Comparison of ENCODE assay signal across 24 cellular contexts in genomic region chr4:4423706-4424498, GRCh38. TPM values are rescaled to one million over a fixed set of nuclear protein-coding genes. Genes with fewer than 3 reads are reported as not detected.
DNase-seq lines count a peak whose midpoint lies in the region; FAIRE-seq and TF ChIP-seq lines count a peak whose summit lies in the region.
"Had no signal": no experiment of that assay in that cellular context is flagged by ENCODE, and none has a peak within 500 bp of the region (broad histone marks: within the 10 kb centered on the region; RNA-seq: fewer than 3 reads in every experiment).

No MANE protein-coding gene starts in this region.

- H3K9me3 Mint-ChIP-seq in CD14-positive monocyte (no peaks in the 10 kb centered on the region), nephron progenitor cell (no peaks in the 10 kb centered on the region)
- H3K9me3 Mint-ChIP-seq: IgD-negative memory B cell; stimulated activated memory B cell treated with anti-CD40 and anti-IgM and Interleukin-4, amounts not matched to agents 10 μg/mL and 1 μg/mL and 100 μg/mL, for 72 hours had no signal

- H3K4me3 ChIP-seq in H7 (ENCODE audit: insufficient read depth, low read depth, low read length), result no peak overlapping the region
- H3K4me3 ChIP-seq in H1 (ENCODE audit: extremely low read depth in 1 of 4, insufficient read depth in 2 of 4, low read depth in 3 of 4, low read length in 4 of 4), result peak overlapping the region in 1 of 4 experiments; percentile 14; a peak in 4 of 8 replicates
- H3K4me3 ChIP-seq: breast epithelium, smooth muscle cell had no signal

- no peak overlapping the region for H3K56ac ChIP-seq in H1 (replicated peaks; ENCODE audit: insufficient read length, low read depth, low read length)

- H2AK5ac ChIP-seq in H1 (ENCODE audit: low read depth, low read length), result no peak overlapping the region

- DNase-seq in CD14-positive monocyte (ENCODE audit: low spot score) (no peak), H7 (peak; percentile 72), H1 (ENCODE audit: low read depth in 1 of 2, low spot score in 2 of 2) (peak in 1 of 2 experiments; percentile 43), nephron progenitor cell (no peak), NOMO-1 (lab: John Stamatoyannopoulos, UW; ENCODE audit: unreplicated experiment in 2 of 2) (no peak), NCI-H748 treated with DMSO at 0.1 percent for 48 hours (lab: John Stamatoyannopoulos, UW) (no peak), GM10248 (ENCODE audit: extremely low spot score) (no peak)
- DNase-seq: activated CD4-positive, alpha-beta T cell treated with anti-CD3 and anti-CD28 coated beads, Interleukin-2, amount 50 U/mL, for 4 hours; amniotic stem cell; EL; kidney glomerular epithelial cell; NCI-H1092 treated with DMSO at 0.1 percent for 48 hours; NCI-H1930; NCI-H2227 treated with DMSO at 0.1 percent for 48 hours; nucleus accumbens; T-helper 9 cell had no signal

- H4K91ac ChIP-seq in H1 (replicated peaks; ENCODE audit: insufficient read length, low read length), result peak overlapping the region; percentile 31

- peak; percentile 28 for FAIRE-seq in H1 (lab: Jason Lieb, UNC)
- FAIRE-seq: endometrium, urothelium cell line had no signal

- no peak for TF ChIP-seq RAD21 in H1 (IDR thresholded peaks at IDR 0.05 in 1 of 2, conservative IDR thresholded peaks at IDR 0.05 in 1 of 2; ENCODE audit: low read depth in 2 of 2, low read length in 2 of 2)

- TF ChIP-seq CTCF in CD14-positive monocyte (IDR thresholded peaks at IDR 0.05), result no peak
- no peak for TF ChIP-seq CTCF in H1 (IDR thresholded peaks at IDR 0.05; ENCODE audit: control extremely low read depth in 1 of 3, insufficient read depth in 1 of 3, low read depth in 1 of 3, low read length in 3 of 3)
- no peak for TF ChIP-seq CTCF in nephron progenitor cell (IDR thresholded peaks at IDR 0.05)
- no peak for TF ChIP-seq CTCF in GM10248 (IDR thresholded peaks at IDR 0.05; ENCODE audit: control extremely low read depth, extremely low read depth, low read depth, missing control alignments)

- peaks cover 87 to 96% of the 10 kb centered on the region in 2 donors for H3K36me3 Mint-ChIP-seq in CD14-positive monocyte
- peaks cover 34% of the 10 kb centered on the region for H3K36me3 Mint-ChIP-seq in nephron progenitor cell (ENCODE audit: low read depth)

- no peaks in the 10 kb centered on the region for H3K23me2 ChIP-seq in H1 (ENCODE audit: low read depth, low read length)

- H4K20me1 ChIP-seq in H1 (replicated peaks in 1 of 2; ENCODE audit: control insufficient read depth in 1 of 2, insufficient read depth in 2 of 2, low read length in 2 of 2), result no peaks in the 10 kb centered on the region

- POLR2A ChIA-PET in H1 (lab: Charles Lee; ENCODE audit: partially characterized antibody), result interaction anchor here (1.0 to 4.2 kb wide), 2 partner anchors 8 to 339 kb away, joined by 3 to 17 read pairs; no protein-coding TSS in a partner anchor
- POLR2A ChIA-PET in GM10248 (lab: Yijun Ruan, JAX), result no interaction called here

- H3K36me3 ChIP-seq in H7 (replicated peaks; ENCODE audit: control insufficient read depth, insufficient read depth, low read length) (peaks cover 6% of the 10 kb centered on the region), H1 (ENCODE audit: control insufficient read depth in 2 of 4, insufficient read depth in 4 of 4, low read length in 3 of 4) (peaks cover 0 to 16% (median 9%) of the 10 kb centered on the region in 4 experiments; a peak in 6 of 8 replicates)
- H3K36me3 ChIP-seq: breast epithelium had no signal

- CTCF ChIA-PET in H1 (lab: Charles Lee; ENCODE audit: partially characterized antibody) (interaction anchor here (0.8 to 2.5 kb wide), 9 partner anchors 8 to 39 kb away, joined by 3 to 7 read pairs (median 4); no protein-coding TSS in a partner anchor), GM10248 (lab: Yijun Ruan, JAX) (interaction anchor here (1.0 to 1.2 kb wide), 3 partner anchors 10 to 89 kb away, joined by 3 to 4 read pairs (median 3); no protein-coding TSS in a partner anchor)

- no peaks in the 10 kb centered on the region for H3K9me3 ChIP-seq in H1 (ENCODE audit: insufficient read depth in 2 of 2, low read depth in 1 of 2, low read length in 1 of 2)
- H3K9me3 ChIP-seq: breast epithelium had no signal

- 58% methylated on average over 7 of the region's 9 CpGs; no CpG with 5 or more reads in 1 of the 2 experiments for WGBS in H1 (ENCODE audit: extremely low coverage in 1 of 2, insufficient coverage in 1 of 2, insufficient read length in 1 of 2, insufficient replicate concordance in 2 of 2, low coverage in 1 of 2, low lambda C conversion rate in 2 of 2, missing lambda C conversion rate in 1 of 2), 2 experiments

- no peak for TF ChIP-seq EP300 in H1 (IDR thresholded peaks at IDR 0.05; ENCODE audit: borderline replicate concordance in 1 of 2, low read depth in 2 of 2, low read length in 2 of 2)

- H3K27ac Mint-ChIP-seq in CD14-positive monocyte (peak overlapping the region in 4 of 7 donors; percentile 6 to 57 (median 23)), nephron progenitor cell (peak overlapping the region; percentile 25)
- H3K27ac Mint-ChIP-seq: stimulated activated memory B cell treated with anti-CD40 and anti-IgM and Interleukin-4, amounts not matched to agents 10 μg/mL and 1 μg/mL and 100 μg/mL, for 72 hours had no signal

- no peak overlapping the region for H3K27ac ChIP-seq in H1 (ENCODE audit: low read depth, low read length)
- H3K27ac ChIP-seq: breast epithelium, C4-2B had no signal

- no peak overlapping the region for H3K9ac ChIP-seq in H1 (replicated peaks in 1 of 4; ENCODE audit: extremely low read depth in 1 of 4, low read depth in 3 of 4, low read length in 3 of 4)

- H3K27me3 Mint-ChIP-seq in CD14-positive monocyte (ENCODE audit: low read depth in 3 of 3) (no peaks in the 10 kb centered on the region), nephron progenitor cell (ENCODE audit: low read depth, poor library complexity) (peaks cover 4% of the 10 kb centered on the region)
- H3K27me3 Mint-ChIP-seq: IgD-negative memory B cell; stimulated activated memory B cell treated with anti-CD40 and anti-IgM and Interleukin-4, amounts not matched to agents 10 μg/mL and 1 μg/mL and 100 μg/mL, for 72 hours had no signal

- no peak overlapping the region for H3K4me3 Mint-ChIP-seq in CD14-positive monocyte
- no peak overlapping the region for H3K4me3 Mint-ChIP-seq in nephron progenitor cell
- H3K4me3 Mint-ChIP-seq: IgD-negative memory B cell; stimulated activated memory B cell treated with anti-CD40 and anti-IgM and Interleukin-4, amounts not matched to agents 10 μg/mL and 1 μg/mL and 100 μg/mL, for 72 hours had no signal

- H2BK120ac ChIP-seq in H1 (replicated peaks; ENCODE audit: low read depth, low read length), result no peak overlapping the region

- H2BK15ac ChIP-seq in H1 (ENCODE audit: low read length), result 0 out of 2 replicates have a peak overlapping the region, but pooled peaks have one; percentile 93

- peak overlapping the region; percentile 42 to 62; a peak in 3 of 4 replicates for H3K4me2 ChIP-seq in H1 (ENCODE audit: insufficient read depth in 1 of 2, low read depth in 2 of 2, low read length in 2 of 2)
- H3K4me2 ChIP-seq: smooth muscle cell had no signal

- H3K18ac ChIP-seq in H1 (ENCODE audit: extremely low read depth, low read length), result no peak overlapping the region; the same call in none of the 2 replicates

- H3K23ac ChIP-seq in H1 (ENCODE audit: insufficient read length), result no peak overlapping the region

- intact Hi-C loops in CD14-positive monocyte (cut with micrococcal nuclease), result no loop called here

- no peak overlapping the region; the same call in 1 of the 2 replicates for H4K8ac ChIP-seq in H1 (ENCODE audit: extremely low read depth, insufficient read depth, low read length)

- 0 out of 2 replicates have a peak overlapping the region, but pooled peaks have one; percentile 29 for H2BK12ac ChIP-seq in H1 (ENCODE audit: low read depth, low read length)

- no peaks in the 10 kb centered on the region for H3K27me3 ChIP-seq in H7 (ENCODE audit: control insufficient read depth, insufficient read depth, low read length)
- no peaks in the 10 kb centered on the region; a peak in 1 of 7 replicates for H3K27me3 ChIP-seq in H1 (replicated peaks in 1 of 4; ENCODE audit: control insufficient read depth in 3 of 4, extremely low read depth in 1 of 4, insufficient read depth in 3 of 4, low read length in 3 of 4)
- H3K27me3 ChIP-seq: breast epithelium had no signal

- H2BK5ac ChIP-seq in H1 (ENCODE audit: low read depth, low read length), result peak overlapping the region; percentile 19; the same call in 1 of the 2 replicates

- peak overlapping the region; percentile 27 for H3K4ac ChIP-seq in H1 (replicated peaks; ENCODE audit: insufficient read length, low read depth, low read length)

- H3K4me1 ChIP-seq in H1 (replicated peaks in 1 of 4; ENCODE audit: control insufficient read depth in 3 of 4, insufficient read depth in 4 of 4, low read length in 3 of 4), result peaks cover 21 to 50% (median 36%) of the 10 kb centered on the region in 4 experiments
- H3K4me1 ChIP-seq: breast epithelium had no signal

- no peak overlapping the region for H2BK20ac ChIP-seq in H1 (ENCODE audit: low read length)

- H4K5ac ChIP-seq in H1 (ENCODE audit: insufficient read length, low read depth, low read length), result no peak overlapping the region

- no peaks in the 10 kb centered on the region for H3K4me1 Mint-ChIP-seq in CD14-positive monocyte
- peaks cover 29% of the 10 kb centered on the region for H3K4me1 Mint-ChIP-seq in nephron progenitor cell
- H3K4me1 Mint-ChIP-seq: stimulated activated memory B cell treated with anti-CD40 and anti-IgM and Interleukin-4, amounts not matched to agents 10 μg/mL and 1 μg/mL and 100 μg/mL, for 72 hours had no signal

- TF ChIP-seq POLR2A in H1 (IDR thresholded peaks at IDR 0.05; ENCODE audit: control extremely low read depth in 1 of 2, low read depth in 2 of 2, low read length in 2 of 2), result no peak

- no peak overlapping the region for H3K14ac ChIP-seq in H1 (ENCODE audit: insufficient read length)

- H3K79me2 ChIP-seq in H1 (ENCODE audit: control insufficient read depth in 1 of 2, insufficient read depth in 2 of 2, low read length in 2 of 2), result no peaks in the 10 kb centered on the region

- no peak overlapping the region for H2AFZ ChIP-seq in H1 (ENCODE audit: low read length)

- H3K79me1 ChIP-seq in H1 (ENCODE audit: low read depth, low read length), result no peaks in the 10 kb centered on the region

TF ChIP-seq in H1, 55 proteins besides CTCF, POLR2A, EP300 and RAD21 (continues in another document):
- TF ChIP-seq NANOG (IDR thresholded peaks at IDR 0.05; ENCODE audit: insufficient read depth, low read depth, low read length, poor library complexity, severe bottlenecking), result no peak

RNA-seq across cellular contexts. Expression of gene NSG1, which starts 37.0 kb away (rescaled TPM):
- polyA plus RNA-seq in CD14-positive monocyte (under 1 TPM in 1 of 2 donors, not detected in 1; 0.10 TPM), H1 (2011; rRNA removed) (35.7 and 60.0 TPM in 2 replicates)
- 25.3 and 31.1 TPM in 2 replicates for total RNA-seq in H7 (2014; rRNA removed; shearing (Covaris generic))
- 56.6 and 61.4 TPM in 2 replicates for total RNA-seq in H1 (2021; fragmentation: NEBNext Ultra II Directional; extraction: Animal tissue kit (Norgen Biotek cat#: 25700))
- polyA plus RNA-seq in H1 (2011; cell fraction: cytosol; rRNA removed), result 34.1 TPM
- 44.9 TPM for polyA plus RNA-seq in H1 (2011; cell fraction: nucleus; rRNA removed)
- polyA plus RNA-seq in H1 (2012, experiment 1 of 2), result 52.4 to 65.6 TPM (median 59.1 TPM) in 4 replicates
- polyA plus RNA-seq in H1 (2012, experiment 2 of 2), result 30.2 TPM
- 44.8 TPM for polyA plus RNA-seq in H1 (2013, experiment 1 of 2)
- polyA plus RNA-seq in H1 (2013, experiment 2 of 2), result 56.6 TPM
- polyA minus RNA-seq in H1 (2011; rRNA and poly(A)+ RNA removed), result 30.0 and 42.4 TPM in 2 replicates
- 14.4 TPM for polyA minus RNA-seq in H1 (2011; cell fraction: cytosol; rRNA and poly(A)+ RNA removed)
- 11.0 TPM for polyA minus RNA-seq in H1 (2011; cell fraction: nucleus; rRNA and poly(A)+ RNA removed)
- total RNA-seq: lung microvascular endothelial cell had no signal
